17 cellular contexts compared by ENCODE assay signal in the genomic region with DNA sequence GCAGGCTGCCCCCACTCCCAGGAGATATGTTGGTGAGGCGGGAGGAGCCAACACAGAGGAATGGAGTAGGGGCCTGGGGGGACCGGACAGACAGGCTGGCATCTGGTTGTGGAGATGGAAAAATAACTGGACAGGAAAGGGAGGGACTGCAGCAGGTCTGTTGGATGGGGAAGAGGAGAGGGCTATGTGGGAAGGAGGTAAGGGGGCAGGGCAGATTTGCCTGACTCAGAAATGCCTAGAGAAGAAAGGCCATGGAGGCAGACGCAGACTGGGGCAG.
DNase-seq lines count a peak whose midpoint lies in the region; ATAC-seq and TF ChIP-seq lines count a peak whose summit lies in the region.
"Had no signal": no experiment of that assay in that cellular context is flagged by ENCODE, and none has a peak within 500 bp of the region (broad histone marks: within the 10 kb centered on the region; RNA-seq: fewer than 3 reads in every experiment).

No MANE protein-coding gene starts in this region.

- no peak for TF ChIP-seq CTCF in BE2C (IDR thresholded peaks at IDR 0.05; ENCODE audit: low read depth, low read length)
- no peak for TF ChIP-seq CTCF in WTC11 (IDR thresholded peaks at IDR 0.05)

- H3K4me1 ChIP-seq in BE2C: peaks cover 22% of the 10 kb centered on the region

- no peak for ATAC-seq in WTC11
- no peak for ATAC-seq in stimulated activated naive CD8-positive, alpha-beta T cell treated with anti-CD3 and anti-CD28 coated beads, Interleukin-15, Interleukin-2, amounts not matched to agents 100 U/mL and 50 U/mL, for 24 hours
- no peak for ATAC-seq in HG03039 (IDR thresholded peaks at IDR 0.05; ENCODE audit: unreplicated experiment)
- ATAC-seq: CD8-positive, alpha-beta T cell; GM12878; HepG2 had no signal

- POLR2A ChIA-PET in WTC11 (lab: Charles Lee): no interaction called here

- H3K36me3 ChIP-seq in BE2C: no peaks in the 10 kb centered on the region

- no peaks in the 10 kb centered on the region for H3K9me3 ChIP-seq in BE2C

- CTCF ChIA-PET in WTC11 (lab: Charles Lee): no interaction called here

- H3K4me3 ChIP-seq in BE2C (ENCODE audit: low read depth, low read length): no peak overlapping the region
- H3K4me3 ChIP-seq: GM12878 had no signal

- H3K36me3 Mint-ChIP-seq in WTC11: no peaks in the 10 kb centered on the region
- H3K36me3 Mint-ChIP-seq: CD14-positive monocyte; CD8-positive, alpha-beta T cell had no signal

- no peak overlapping the region for H3K27ac Mint-ChIP-seq in WTC11
- H3K27ac Mint-ChIP-seq: CD8-positive, alpha-beta T cell; HFFc6 had no signal

- DNase-seq in BE2C (peak; percentile 60), GM03348 (ENCODE audit: low spot score) (peak; percentile 3), substantia nigra (lab: John Stamatoyannopoulos, UW) (peak in 1 of 49 donors; percentile 51), WTC11 (ENCODE audit: low spot score) (no peak)
- no peak for DNase-seq in stimulated activated naive CD8-positive, alpha-beta T cell treated with anti-CD3 and anti-CD28 coated beads, Interleukin-15, Interleukin-2, amounts not matched to agents 100 U/mL and 50 U/mL, for 24 hours
- DNase-seq: ACHN; CD8-positive, alpha-beta T cell; DMS53; GF-D8; HCEC 1CT; HFFc6 had no signal

- H3K27me3 Mint-ChIP-seq in WTC11 (ENCODE audit: low read depth): peaks cover 15% of the 10 kb centered on the region

- H3K27ac ChIP-seq in layer of hippocampus (ENCODE audit: low read depth, low read length): peak overlapping the region; percentile 96
- peak overlapping the region; percentile 96 for H3K27ac ChIP-seq in substantia nigra (ENCODE audit: low read depth, low read length, poor library complexity, severe bottlenecking)
- H3K27ac ChIP-seq: KMS-11 had no signal

- no peaks in the 10 kb centered on the region for H3K27me3 ChIP-seq in BE2C
- no peaks in the 10 kb centered on the region for H3K27me3 ChIP-seq in layer of hippocampus (ENCODE audit: control insufficient read depth, insufficient read depth, low read length)

- peaks cover 18% of the 10 kb centered on the region for H3K4me1 Mint-ChIP-seq in WTC11
- H3K4me1 Mint-ChIP-seq: CD14-positive monocyte had no signal

- H3K4me3 Mint-ChIP-seq in WTC11: no peak overlapping the region
- H3K4me3 Mint-ChIP-seq: CD14-positive monocyte; CD8-positive, alpha-beta T cell; HFFc6 had no signal

- H3K9me3 Mint-ChIP-seq in WTC11: no peaks in the 10 kb centered on the region
- H3K9me3 Mint-ChIP-seq: CD8-positive, alpha-beta T cell; HFFc6 had no signal

TF ChIP-seq in WTC11, 78 proteins besides CTCF, POLR2A, EP300 and RAD21 (continues in another document):
- no peak for TF ChIP-seq SMAD3 (CRISPR knock-in tag; IDR thresholded peaks at IDR 0.05; ENCODE audit: borderline replicate concordance)
- TF ChIP-seq, protein P1, sequence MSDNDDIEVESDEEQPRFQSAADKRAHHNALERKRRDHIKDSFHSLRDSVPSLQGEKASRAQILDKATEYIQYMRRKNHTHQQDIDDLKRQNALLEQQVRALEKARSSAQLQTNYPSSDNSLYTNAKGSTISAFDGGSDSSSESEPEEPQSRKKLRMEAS (CRISPR knock-in tag; IDR thresholded peaks at IDR 0.05): no peak
- no peak for TF ChIP-seq ZBTB21 (CRISPR knock-in tag; IDR thresholded peaks at IDR 0.05; ENCODE audit: borderline replicate concordance)
- TF ChIP-seq, protein P2, sequence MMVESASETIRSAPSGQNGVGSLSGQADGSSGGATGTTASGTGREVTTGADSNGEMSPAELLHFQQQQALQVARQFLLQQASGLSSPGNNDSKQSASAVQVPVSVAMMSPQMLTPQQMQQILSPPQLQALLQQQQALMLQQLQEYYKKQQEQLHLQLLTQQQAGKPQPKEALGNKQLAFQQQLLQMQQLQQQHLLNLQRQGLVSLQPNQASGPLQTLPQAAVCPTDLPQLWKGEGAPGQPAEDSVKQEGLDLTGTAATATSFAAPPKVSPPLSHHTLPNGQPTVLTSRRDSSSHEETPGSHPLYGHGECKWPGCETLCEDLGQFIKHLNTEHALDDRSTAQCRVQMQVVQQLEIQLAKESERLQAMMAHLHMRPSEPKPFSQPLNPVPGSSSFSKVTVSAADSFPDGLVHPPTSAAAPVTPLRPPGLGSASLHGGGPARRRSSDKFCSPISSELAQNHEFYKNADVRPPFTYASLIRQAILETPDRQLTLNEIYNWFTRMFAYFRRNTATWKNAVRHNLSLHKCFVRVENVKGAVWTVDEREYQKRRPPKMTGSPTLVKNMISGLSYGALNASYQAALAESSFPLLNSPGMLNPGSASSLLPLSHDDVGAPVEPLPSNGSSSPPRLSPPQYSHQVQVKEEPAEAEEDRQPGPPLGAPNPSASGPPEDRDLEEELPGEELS (CRISPR knock-in tag; IDR thresholded peaks at IDR 0.05): no peak
- TF ChIP-seq, protein P3, sequence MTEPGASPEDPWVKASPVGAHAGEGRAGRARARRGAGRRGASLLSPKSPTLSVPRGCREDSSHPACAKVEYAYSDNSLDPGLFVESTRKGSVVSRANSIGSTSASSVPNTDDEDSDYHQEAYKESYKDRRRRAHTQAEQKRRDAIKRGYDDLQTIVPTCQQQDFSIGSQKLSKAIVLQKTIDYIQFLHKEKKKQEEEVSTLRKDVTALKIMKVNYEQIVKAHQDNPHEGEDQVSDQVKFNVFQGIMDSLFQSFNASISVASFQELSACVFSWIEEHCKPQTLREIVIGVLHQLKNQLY (CRISPR knock-in tag; IDR thresholded peaks at IDR 0.05): no peak
- no peak for TF ChIP-seq OVOL2 (CRISPR knock-in tag; IDR thresholded peaks at IDR 0.05; ENCODE audit: borderline replicate concordance)
- no peak for TF ChIP-seq PRRX2 (CRISPR knock-in tag; IDR thresholded peaks at IDR 0.05)
- TF ChIP-seq ZNF423 (CRISPR knock-in tag; IDR thresholded peaks at IDR 0.05): no peak
- TF ChIP-seq, protein P4, sequence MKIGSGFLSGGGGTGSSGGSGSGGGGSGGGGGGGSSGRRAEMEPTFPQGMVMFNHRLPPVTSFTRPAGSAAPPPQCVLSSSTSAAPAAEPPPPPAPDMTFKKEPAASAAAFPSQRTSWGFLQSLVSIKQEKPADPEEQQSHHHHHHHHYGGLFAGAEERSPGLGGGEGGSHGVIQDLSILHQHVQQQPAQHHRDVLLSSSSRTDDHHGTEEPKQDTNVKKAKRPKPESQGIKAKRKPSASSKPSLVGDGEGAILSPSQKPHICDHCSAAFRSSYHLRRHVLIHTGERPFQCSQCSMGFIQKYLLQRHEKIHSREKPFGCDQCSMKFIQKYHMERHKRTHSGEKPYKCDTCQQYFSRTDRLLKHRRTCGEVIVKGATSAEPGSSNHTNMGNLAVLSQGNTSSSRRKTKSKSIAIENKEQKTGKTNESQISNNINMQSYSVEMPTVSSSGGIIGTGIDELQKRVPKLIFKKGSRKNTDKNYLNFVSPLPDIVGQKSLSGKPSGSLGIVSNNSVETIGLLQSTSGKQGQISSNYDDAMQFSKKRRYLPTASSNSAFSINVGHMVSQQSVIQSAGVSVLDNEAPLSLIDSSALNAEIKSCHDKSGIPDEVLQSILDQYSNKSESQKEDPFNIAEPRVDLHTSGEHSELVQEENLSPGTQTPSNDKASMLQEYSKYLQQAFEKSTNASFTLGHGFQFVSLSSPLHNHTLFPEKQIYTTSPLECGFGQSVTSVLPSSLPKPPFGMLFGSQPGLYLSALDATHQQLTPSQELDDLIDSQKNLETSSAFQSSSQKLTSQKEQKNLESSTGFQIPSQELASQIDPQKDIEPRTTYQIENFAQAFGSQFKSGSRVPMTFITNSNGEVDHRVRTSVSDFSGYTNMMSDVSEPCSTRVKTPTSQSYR (CRISPR knock-in tag; IDR thresholded peaks at IDR 0.05): no peak
- TF ChIP-seq FOXK1 (CRISPR knock-in tag; IDR thresholded peaks at IDR 0.05): no peak
- TF ChIP-seq ZNF138 (CRISPR knock-in tag; conservative IDR thresholded peaks at IDR 0.05): no peak
- TF ChIP-seq NFE2L1 (CRISPR knock-in tag; IDR thresholded peaks at IDR 0.05): no peak
- no peak for TF ChIP-seq CBFB (CRISPR knock-in tag; IDR thresholded peaks at IDR 0.05; ENCODE audit: low read depth)
- TF ChIP-seq, protein P5, sequence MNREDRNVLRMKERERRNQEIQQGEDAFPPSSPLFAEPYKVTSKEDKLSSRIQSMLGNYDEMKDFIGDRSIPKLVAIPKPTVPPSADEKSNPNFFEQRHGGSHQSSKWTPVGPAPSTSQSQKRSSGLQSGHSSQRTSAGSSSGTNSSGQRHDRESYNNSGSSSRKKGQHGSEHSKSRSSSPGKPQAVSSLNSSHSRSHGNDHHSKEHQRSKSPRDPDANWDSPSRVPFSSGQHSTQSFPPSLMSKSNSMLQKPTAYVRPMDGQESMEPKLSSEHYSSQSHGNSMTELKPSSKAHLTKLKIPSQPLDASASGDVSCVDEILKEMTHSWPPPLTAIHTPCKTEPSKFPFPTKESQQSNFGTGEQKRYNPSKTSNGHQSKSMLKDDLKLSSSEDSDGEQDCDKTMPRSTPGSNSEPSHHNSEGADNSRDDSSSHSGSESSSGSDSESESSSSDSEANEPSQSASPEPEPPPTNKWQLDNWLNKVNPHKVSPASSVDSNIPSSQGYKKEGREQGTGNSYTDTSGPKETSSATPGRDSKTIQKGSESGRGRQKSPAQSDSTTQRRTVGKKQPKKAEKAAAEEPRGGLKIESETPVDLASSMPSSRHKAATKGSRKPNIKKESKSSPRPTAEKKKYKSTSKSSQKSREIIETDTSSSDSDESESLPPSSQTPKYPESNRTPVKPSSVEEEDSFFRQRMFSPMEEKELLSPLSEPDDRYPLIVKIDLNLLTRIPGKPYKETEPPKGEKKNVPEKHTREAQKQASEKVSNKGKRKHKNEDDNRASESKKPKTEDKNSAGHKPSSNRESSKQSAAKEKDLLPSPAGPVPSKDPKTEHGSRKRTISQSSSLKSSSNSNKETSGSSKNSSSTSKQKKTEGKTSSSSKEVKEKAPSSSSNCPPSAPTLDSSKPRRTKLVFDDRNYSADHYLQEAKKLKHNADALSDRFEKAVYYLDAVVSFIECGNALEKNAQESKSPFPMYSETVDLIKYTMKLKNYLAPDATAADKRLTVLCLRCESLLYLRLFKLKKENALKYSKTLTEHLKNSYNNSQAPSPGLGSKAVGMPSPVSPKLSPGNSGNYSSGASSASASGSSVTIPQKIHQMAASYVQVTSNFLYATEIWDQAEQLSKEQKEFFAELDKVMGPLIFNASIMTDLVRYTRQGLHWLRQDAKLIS (CRISPR knock-in tag; IDR thresholded peaks at IDR 0.05; ENCODE audit: borderline replicate concordance): no peak
- no peak for TF ChIP-seq ZNF671 (CRISPR knock-in tag; IDR thresholded peaks at IDR 0.05)
- TF ChIP-seq JAZF1 (CRISPR knock-in tag; IDR thresholded peaks at IDR 0.05): no peak
- TF ChIP-seq ZNF317 (CRISPR knock-in tag; IDR thresholded peaks at IDR 0.05; ENCODE audit: borderline replicate concordance, low read depth): no peak

Comparison
In these comparisons a context has a peak if more than half of its experiments do, and no peak if none do; other contexts are left out.
1. DNase-seq: peak in BE2C (single experiment) and GM03348 (single experiment); none in WTC11 (single experiment) and stimulated activated naive CD8-positive, alpha-beta T cell treated with anti-CD3 and anti-CD28 coated beads, Interleukin-15, Interleukin-2, amounts not matched to agents 100 U/mL and 50 U/mL, for 24 hours (single experiment).